In genomic region chr16:14742269-14743128, GRCh38 we compare ENCODE assay signal across 9 cellular contexts. TPM values are rescaled to one million over a fixed set of nuclear protein-coding genes. Genes with fewer than 3 reads are reported as not detected.
DNase-seq lines count a peak whose midpoint lies in the region; ATAC-seq, FAIRE-seq and TF ChIP-seq lines count a peak whose summit lies in the region.
"Not testable (repeated sequence)": the region's sequence is repeated elsewhere in the genome, so short reads cannot be mapped to it uniquely, and the experiment has no call there.
"Had no signal": no experiment of that assay in that cellular context is flagged by ENCODE, and none has a peak within 500 bp of the region (broad histone marks: within the 10 kb centered on the region; RNA-seq: fewer than 3 reads in every experiment).

Gene NPIPA2, plus strand, starts transcription at chr16:14742533. Its CDS starts 5,533 bp downstream, at chr16:14748066.

- H4K20me1 ChIP-seq in DND-41 (ENCODE audit: insufficient read depth, low read length): not testable (repeated sequence)

- not testable (repeated sequence) for H3K9me3 Mint-ChIP-seq in activated CD8-positive, alpha-beta T cell treated with anti-CD3 and anti-CD28 coated beads for 36 hours

- not testable (repeated sequence) for H3K36me3 Mint-ChIP-seq in activated CD8-positive, alpha-beta T cell treated with anti-CD3 and anti-CD28 coated beads for 36 hours (ENCODE audit: low read depth)

- H3K79me2 ChIP-seq in DND-41 (ENCODE audit: insufficient read depth, low read length): not testable (repeated sequence)

- not testable (repeated sequence) for H3K4me1 ChIP-seq in DND-41 (ENCODE audit: insufficient read depth, low read length); pancreas

- TF ChIP-seq CTCF in DND-41 (IDR thresholded peaks at IDR 0.05; ENCODE audit: borderline replicate concordance, extremely low read depth, low read length, poor library complexity, severe bottlenecking); activated CD8-positive, alpha-beta T cell treated with anti-CD3 and anti-CD28 coated beads for 36 hours (IDR thresholded peaks at IDR 0.05); pancreas (IDR thresholded peaks at IDR 0.05): not testable (repeated sequence)

- H3K9me3 ChIP-seq in DND-41 (ENCODE audit: insufficient read depth, low read length, severe bottlenecking); pancreas: not testable (repeated sequence)

- H3K4me2 ChIP-seq in DND-41 (ENCODE audit: insufficient read depth, low read length): not testable (repeated sequence)

- H3K4me1 Mint-ChIP-seq in activated CD8-positive, alpha-beta T cell treated with anti-CD3 and anti-CD28 coated beads for 36 hours (ENCODE audit: low read depth): not testable (repeated sequence)

- H3K4me3 Mint-ChIP-seq in activated CD8-positive, alpha-beta T cell treated with anti-CD3 and anti-CD28 coated beads for 36 hours: not testable (repeated sequence)

- H3K27ac Mint-ChIP-seq in activated CD8-positive, alpha-beta T cell treated with anti-CD3 and anti-CD28 coated beads for 36 hours: not testable (repeated sequence)

- ATAC-seq in DND-41 (ENCODE audit: insufficient read depth, low read depth) (peak; percentile 98), GM19043 (IDR thresholded peaks at IDR 0.05; ENCODE audit: low read depth, unreplicated experiment) (peak; percentile 95), GM21576 (IDR thresholded peaks at IDR 0.05; ENCODE audit: unreplicated experiment) (peak; percentile 96), HG02938 (IDR thresholded peaks at IDR 0.05; ENCODE audit: unreplicated experiment) (peak; percentile 90), HG03432 (IDR thresholded peaks at IDR 0.05; ENCODE audit: unreplicated experiment) (peak; percentile 99), Right ventricle myocardium inferior (peak; percentile 99), pancreas (peak; percentile 96 to 99 (median 98))
- peak; percentile 100 for ATAC-seq in activated CD8-positive, alpha-beta T cell treated with anti-CD3 and anti-CD28 coated beads for 36 hours

- CTCF ChIA-PET in activated CD8-positive, alpha-beta T cell treated with anti-CD3 and anti-CD28 coated beads for 36 hours (lab: Charles Lee): not testable (repeated sequence)

- not testable (repeated sequence) for H3K27ac ChIP-seq in DND-41 (ENCODE audit: low read length); pancreas

- H3K27me3 ChIP-seq in DND-41 (ENCODE audit: insufficient read depth, low read length, poor library complexity); pancreas: not testable (repeated sequence)

- not testable (repeated sequence) for H3K36me3 ChIP-seq in DND-41 (ENCODE audit: insufficient read depth, low read length); pancreas

- FAIRE-seq in pancreas (lab: Jason Lieb, UNC): not testable (repeated sequence)

- H3K27me3 Mint-ChIP-seq in activated CD8-positive, alpha-beta T cell treated with anti-CD3 and anti-CD28 coated beads for 36 hours: not testable (repeated sequence)

- not testable (repeated sequence) for DNase-seq in DND-41; activated CD8-positive, alpha-beta T cell treated with anti-CD3 and anti-CD28 coated beads for 36 hours; Right ventricle myocardium inferior (ENCODE audit: missing footprints); pancreas

- POLR2A ChIA-PET in activated CD8-positive, alpha-beta T cell treated with anti-CD3 and anti-CD28 coated beads for 36 hours (lab: Charles Lee): not testable (repeated sequence)

- not testable (repeated sequence) for H2AFZ ChIP-seq in DND-41 (ENCODE audit: low read depth, low read length)

- not testable (repeated sequence) for H3K4me3 ChIP-seq in DND-41 (ENCODE audit: low read depth in 1 of 2, low read length in 2 of 2); pancreas

- intact Hi-C loops in activated CD8-positive, alpha-beta T cell treated with anti-CD3 and anti-CD28 coated beads for 36 hours (cut with micrococcal nuclease); Right ventricle myocardium inferior (cut with DNase I); pancreas (cut with DNase I): not testable (repeated sequence)

- not testable (repeated sequence) for H3K9ac ChIP-seq in DND-41 (ENCODE audit: low read depth, low read length)

- no CpG with 5 or more reads among the region's 73 CpGs for whole genome bisulfite sequencing in pancreas, 2 donors

RNA-seq across cellular contexts. Expression of gene NPIPA2, which starts in this region (rescaled TPM):
- total RNA-seq in activated CD8-positive, alpha-beta T cell treated with anti-CD3 and anti-CD28 coated beads for 36 hours: 1 to 10 TPM; 2.0 to 4.1 TPM
- total RNA-seq in Right ventricle myocardium inferior: 3.0 TPM
- 1 to 10 TPM in 4 of 6 donors, under 1 TPM in 2; 0.50 to 2.6 (median 1.8) TPM for total RNA-seq in pancreas
- polyA plus RNA-seq in pancreas: 1 to 10 TPM; 4.4 to 6.1 TPM
- total RNA-seq: HT1080 had no signal
